In genomic region chr2:38099096-38099997, GRCh38 we compare ENCODE assay signal across 14 cellular contexts. TPM values are rescaled to one million over a fixed set of nuclear protein-coding genes. Genes with fewer than 3 reads are reported as not detected.
DNase-seq lines count a peak whose midpoint lies in the region; ATAC-seq and FAIRE-seq lines count a peak whose summit lies in the region.
"Had no signal": no experiment of that assay in that cellular context is flagged by ENCODE, and none has a peak within 500 bp of the region (broad histone marks: within the 10 kb centered on the region; RNA-seq: fewer than 3 reads in every experiment).

No MANE protein-coding gene starts in this region.

- H3K27ac Mint-ChIP-seq in activated T-helper 1 cell treated with anti-CD3 and anti-CD28 coated beads, Interleukin-12 subunit alpha, Interleukin-12 subunit beta, Interleukin-2, Interleukin-4 antibody, amounts not matched to agents 30 ng/mL and 10 ng/mL and 1 ng/mL, durations not matched to agents 14 hours and 24 hours and 36 hours = no peak overlapping the region
- no peak overlapping the region for H3K27ac Mint-ChIP-seq in stimulated activated memory B cell treated with anti-CD40 and anti-IgM and Interleukin-4, amounts not matched to agents 10 μg/mL and 1 μg/mL and 100 μg/mL, for 72 hours
- H3K27ac Mint-ChIP-seq in effector memory CD8-positive, alpha-beta T cell = no peak overlapping the region

- no peaks in the 10 kb centered on the region for H3K36me3 ChIP-seq in H7 (replicated peaks; ENCODE audit: control insufficient read depth, insufficient read depth, low read length)
- H3K36me3 ChIP-seq: WERI-Rb-1 had no signal

- H3K27me3 ChIP-seq in H7 (ENCODE audit: control insufficient read depth, insufficient read depth, low read length) = peaks cover 36% of the 10 kb centered on the region

- H3K4me3 Mint-ChIP-seq in activated T-helper 1 cell treated with anti-CD3 and anti-CD28 coated beads, Interleukin-12 subunit alpha, Interleukin-12 subunit beta, Interleukin-2, Interleukin-4 antibody, amounts not matched to agents 30 ng/mL and 10 ng/mL and 1 ng/mL, durations not matched to agents 14 hours and 24 hours and 36 hours = peak overlapping the region; percentile 3
- peak overlapping the region; percentile 32 for H3K4me3 Mint-ChIP-seq in stimulated activated memory B cell treated with anti-CD40 and anti-IgM and Interleukin-4, amounts not matched to agents 10 μg/mL and 1 μg/mL and 100 μg/mL, for 72 hours
- H3K4me3 Mint-ChIP-seq in effector memory CD8-positive, alpha-beta T cell = no peak overlapping the region

- H3K36me3 Mint-ChIP-seq in activated T-helper 1 cell treated with anti-CD3 and anti-CD28 coated beads, Interleukin-12 subunit alpha, Interleukin-12 subunit beta, Interleukin-2, Interleukin-4 antibody, amounts not matched to agents 30 ng/mL and 10 ng/mL and 1 ng/mL, durations not matched to agents 14 hours and 24 hours and 36 hours (ENCODE audit: low read depth) = peaks cover 3% of the 10 kb centered on the region
- no peaks in the 10 kb centered on the region for H3K36me3 Mint-ChIP-seq in stimulated activated memory B cell treated with anti-CD40 and anti-IgM and Interleukin-4, amounts not matched to agents 10 μg/mL and 1 μg/mL and 100 μg/mL, for 72 hours
- H3K36me3 Mint-ChIP-seq in effector memory CD8-positive, alpha-beta T cell (ENCODE audit: insufficient read depth) = no peaks in the 10 kb centered on the region

- intact Hi-C loops in activated T-helper 1 cell treated with anti-CD3 and anti-CD28 coated beads, Interleukin-12 subunit alpha, Interleukin-12 subunit beta, Interleukin-2, Interleukin-4 antibody, amounts not matched to agents 30 ng/mL and 10 ng/mL and 1 ng/mL, durations not matched to agents 14 hours and 24 hours and 36 hours (cut with micrococcal nuclease) = no loop called here

- peaks cover 8% of the 10 kb centered on the region for H3K9me3 Mint-ChIP-seq in activated T-helper 1 cell treated with anti-CD3 and anti-CD28 coated beads, Interleukin-12 subunit alpha, Interleukin-12 subunit beta, Interleukin-2, Interleukin-4 antibody, amounts not matched to agents 30 ng/mL and 10 ng/mL and 1 ng/mL, durations not matched to agents 14 hours and 24 hours and 36 hours
- H3K9me3 Mint-ChIP-seq in stimulated activated memory B cell treated with anti-CD40 and anti-IgM and Interleukin-4, amounts not matched to agents 10 μg/mL and 1 μg/mL and 100 μg/mL, for 72 hours = peaks cover 3% of the 10 kb centered on the region
- H3K9me3 Mint-ChIP-seq in effector memory CD8-positive, alpha-beta T cell = no peaks in the 10 kb centered on the region

- H3K4me3 ChIP-seq in H7 (ENCODE audit: insufficient read depth, low read depth, low read length) = no peak overlapping the region

- H3K4me1 Mint-ChIP-seq in activated T-helper 1 cell treated with anti-CD3 and anti-CD28 coated beads, Interleukin-12 subunit alpha, Interleukin-12 subunit beta, Interleukin-2, Interleukin-4 antibody, amounts not matched to agents 30 ng/mL and 10 ng/mL and 1 ng/mL, durations not matched to agents 14 hours and 24 hours and 36 hours (ENCODE audit: low read depth) = peaks cover 49% of the 10 kb centered on the region
- H3K4me1 Mint-ChIP-seq in stimulated activated memory B cell treated with anti-CD40 and anti-IgM and Interleukin-4, amounts not matched to agents 10 μg/mL and 1 μg/mL and 100 μg/mL, for 72 hours = peaks cover 18% of the 10 kb centered on the region
- peaks cover 5 to 7% of the 10 kb centered on the region in 2 donors for H3K4me1 Mint-ChIP-seq in effector memory CD8-positive, alpha-beta T cell (ENCODE audit: low read depth in 2 of 2)

- no peak for ATAC-seq in stimulated activated memory B cell treated with anti-CD40 and anti-IgM and Interleukin-4, amounts not matched to agents 10 μg/mL and 1 μg/mL and 100 μg/mL, for 72 hours
- no peak for ATAC-seq in effector memory CD8-positive, alpha-beta T cell (replicated peaks)
- ATAC-seq in HG02840 (IDR thresholded peaks at IDR 0.05; ENCODE audit: low FRiP score, unreplicated experiment) = no peak

- no peak for FAIRE-seq in RCC 7860 (lab: Jason Lieb, UNC)
- FAIRE-seq: HTR-8/SVneo had no signal

- H3K27me3 Mint-ChIP-seq in activated T-helper 1 cell treated with anti-CD3 and anti-CD28 coated beads, Interleukin-12 subunit alpha, Interleukin-12 subunit beta, Interleukin-2, Interleukin-4 antibody, amounts not matched to agents 30 ng/mL and 10 ng/mL and 1 ng/mL, durations not matched to agents 14 hours and 24 hours and 36 hours (ENCODE audit: insufficient read depth) = peaks cover 39% of the 10 kb centered on the region
- H3K27me3 Mint-ChIP-seq in stimulated activated memory B cell treated with anti-CD40 and anti-IgM and Interleukin-4, amounts not matched to agents 10 μg/mL and 1 μg/mL and 100 μg/mL, for 72 hours = peaks cover 51% of the 10 kb centered on the region
- peaks cover 80 to 84% of the 10 kb centered on the region in 2 donors for H3K27me3 Mint-ChIP-seq in effector memory CD8-positive, alpha-beta T cell

- DNase-seq in H7 (peak; percentile 55), left kidney (ENCODE audit: low read depth, low spot score) (peak; percentile 41), RCC 7860 (ENCODE audit: low spot score) (no peak), HCEC 1CT (no peak)
- DNase-seq in activated T-helper 1 cell treated with anti-CD3 and anti-CD28 coated beads, Interleukin-12 subunit alpha, Interleukin-12 subunit beta, Interleukin-2, Interleukin-4 antibody, amounts not matched to agents 30 ng/mL and 10 ng/mL and 1 ng/mL, durations not matched to agents 14 hours and 24 hours and 36 hours (ENCODE audit: low spot score) = no peak
- no peak for DNase-seq in effector memory CD8-positive, alpha-beta T cell
- DNase-seq: DMS 273 treated with DMSO at 0.1 percent for 48 hours; NCI-H2081; RPMI8226; stimulated activated naive CD4-positive, alpha-beta T cell; WERI-Rb-1 had no signal

RNA-seq across cellular contexts. Expression of gene CYP1B1, which starts 23.4 kb away (rescaled TPM):
- 7.3 and 9.2 TPM in 2 replicates for total RNA-seq in H7 (2014; rRNA removed; shearing (Covaris generic))
- 12.7 and 14.7 TPM in 2 replicates for total RNA-seq in activated T-helper 1 cell treated with anti-CD3 and anti-CD28 coated beads, Interleukin-12 subunit alpha, Interleukin-12 subunit beta, Interleukin-2, Interleukin-4 antibody, amounts not matched to agents 30 ng/mL and 10 ng/mL and 1 ng/mL, durations not matched to agents 14 hours and 24 hours and 36 hours

Comparison
In these comparisons a context has a peak if more than half of its experiments do, and no peak if none do; other contexts are left out.
1. DNase-seq: peak in H7 (single experiment) and left kidney (single experiment); none in activated T-helper 1 cell treated with anti-CD3 and anti-CD28 coated beads, Interleukin-12 subunit alpha, Interleukin-12 subunit beta, Interleukin-2, Interleukin-4 antibody, amounts not matched to agents 30 ng/mL and 10 ng/mL and 1 ng/mL, durations not matched to agents 14 hours and 24 hours and 36 hours (single experiment), effector memory CD8-positive, alpha-beta T cell (0 of 3), RCC 7860 (single experiment) and HCEC 1CT (single experiment).
2. H3K4me3 Mint-ChIP-seq: peak in activated T-helper 1 cell treated with anti-CD3 and anti-CD28 coated beads, Interleukin-12 subunit alpha, Interleukin-12 subunit beta, Interleukin-2, Interleukin-4 antibody, amounts not matched to agents 30 ng/mL and 10 ng/mL and 1 ng/mL, durations not matched to agents 14 hours and 24 hours and 36 hours (single experiment) and stimulated activated memory B cell treated with anti-CD40 and anti-IgM and Interleukin-4, amounts not matched to agents 10 μg/mL and 1 μg/mL and 100 μg/mL, for 72 hours (single experiment); none in effector memory CD8-positive, alpha-beta T cell (0 of 2).